Comparison of ENCODE assay signal across 17 cellular contexts in genomic region chr22:27195104-27195503, GRCh38.
DNase-seq lines count a peak whose midpoint lies in the region; ATAC-seq and TF ChIP-seq lines count a peak whose summit lies in the region.
"Had no signal": no experiment of that assay in that cellular context is flagged by ENCODE, and none has a peak within 500 bp of the region (broad histone marks: within the 10 kb centered on the region; RNA-seq: fewer than 3 reads in every experiment).

No MANE protein-coding gene starts in this region.

- ATAC-seq in GM19452 (IDR thresholded peaks at IDR 0.05; ENCODE audit: unreplicated experiment) (no peak), GM19467 (IDR thresholded peaks at IDR 0.05; ENCODE audit: unreplicated experiment) (no peak)
- ATAC-seq: activated CD4-positive, alpha-beta T cell treated with anti-CD3 and anti-CD28 coated beads for 36 hours; left lobe of liver; right lobe of liver; stimulated activated memory B cell treated with anti-CD40 and anti-IgM and Interleukin-4, amounts not matched to agents 10 μg/mL and 1 μg/mL and 100 μg/mL, for 72 hours had no signal

- H3K27ac ChIP-seq in fibroblast of lung (ENCODE audit: insufficient read depth, low read length): no peak overlapping the region
- H3K27ac ChIP-seq: right lobe of liver had no signal

- no peaks in the 10 kb centered on the region for H3K36me3 Mint-ChIP-seq in neural crest cell (ENCODE audit: low read depth)
- H3K36me3 Mint-ChIP-seq: natural killer cell treated with Interleukin-12 subunit alpha and Interleukin-12 subunit beta and Interleukin-15 and Interleukin-18, amount 100 ng/mL, for 72 hours; stimulated activated memory B cell treated with anti-CD40 and anti-IgM and Interleukin-4, amounts not matched to agents 10 μg/mL and 1 μg/mL and 100 μg/mL, for 72 hours had no signal

- H3K4me2 ChIP-seq in fibroblast of lung (ENCODE audit: extremely low read depth, insufficient read depth, low read length): peak overlapping the region; percentile 7

- H3K4me3 ChIP-seq in fibroblast of lung (replicated peaks in 1 of 4; ENCODE audit: control extremely low read depth in 1 of 4, insufficient read depth in 1 of 4, low read depth in 3 of 4, low read length in 4 of 4): no peak overlapping the region
- H3K4me3 ChIP-seq: right lobe of liver had no signal

- peaks cover 12% of the 10 kb centered on the region for H3K27me3 ChIP-seq in fibroblast of lung (ENCODE audit: control insufficient read depth, insufficient read depth, low read length)
- H3K27me3 ChIP-seq: right lobe of liver had no signal

- no peak overlapping the region for H2AFZ ChIP-seq in fibroblast of lung (ENCODE audit: low read length)

- no peak overlapping the region for H3K9ac ChIP-seq in fibroblast of lung (ENCODE audit: insufficient read depth, low read length)

- no peaks in the 10 kb centered on the region for H3K79me2 ChIP-seq in fibroblast of lung (ENCODE audit: control insufficient read depth, insufficient read depth, low read length)

- H3K27me3 Mint-ChIP-seq in neural crest cell (ENCODE audit: low read depth): no peaks in the 10 kb centered on the region

- no peaks in the 10 kb centered on the region for H3K4me1 Mint-ChIP-seq in neural crest cell
- H3K4me1 Mint-ChIP-seq: activated CD4-positive, alpha-beta T cell treated with anti-CD3 and anti-CD28 coated beads for 36 hours; stimulated activated memory B cell treated with anti-CD40 and anti-IgM and Interleukin-4, amounts not matched to agents 10 μg/mL and 1 μg/mL and 100 μg/mL, for 72 hours had no signal

- no peaks in the 10 kb centered on the region for H3K36me3 ChIP-seq in fibroblast of lung (ENCODE audit: control insufficient read depth, insufficient read depth, low read length)
- H3K36me3 ChIP-seq: right lobe of liver had no signal

- no peaks in the 10 kb centered on the region for H3K9me3 ChIP-seq in fibroblast of lung (ENCODE audit: control insufficient read depth, insufficient read depth, low read depth, low read length)

- no peaks in the 10 kb centered on the region for H3K4me1 ChIP-seq in fibroblast of lung (ENCODE audit: control insufficient read depth, extremely low read depth, insufficient read depth, low read length)
- H3K4me1 ChIP-seq: right lobe of liver had no signal

- peaks cover 5% of the 10 kb centered on the region for H3K9me3 Mint-ChIP-seq in neural crest cell
- H3K9me3 Mint-ChIP-seq: natural killer cell treated with Interleukin-12 subunit alpha and Interleukin-12 subunit beta and Interleukin-15 and Interleukin-18, amount 100 ng/mL, for 72 hours; T-helper 2 cell treated with Interferon-gamma antibody and Interleukin-4, amounts not matched to agents 5 μg/mL and 100 μg/mL, for 36 hours had no signal

- peak overlapping the region; percentile 43 for H3K27ac Mint-ChIP-seq in neural crest cell (ENCODE audit: unreplicated experiment)
- H3K27ac Mint-ChIP-seq: activated CD4-positive, alpha-beta T cell treated with anti-CD3 and anti-CD28 coated beads for 36 hours; natural killer cell treated with Interleukin-12 subunit alpha and Interleukin-12 subunit beta and Interleukin-15 and Interleukin-18, amount 100 ng/mL, for 72 hours; stimulated activated memory B cell treated with anti-CD40 and anti-IgM and Interleukin-4, amounts not matched to agents 10 μg/mL and 1 μg/mL and 100 μg/mL, for 72 hours; T-helper 2 cell treated with Interferon-gamma antibody and Interleukin-4, amounts not matched to agents 5 μg/mL and 100 μg/mL, for 36 hours had no signal

- no peak for TF ChIP-seq CTCF in fibroblast of lung (conservative IDR thresholded peaks at IDR 0.05 in 1 of 2, IDR thresholded peaks at IDR 0.05 in 1 of 2; ENCODE audit: low read depth in 1 of 2, low read length in 2 of 2)
- TF ChIP-seq CTCF in neural crest cell (conservative IDR thresholded peaks at IDR 0.05): no peak

- no peaks in the 10 kb centered on the region for H4K20me1 ChIP-seq in fibroblast of lung (ENCODE audit: control insufficient read depth, extremely low read depth, insufficient read depth, low read length)

- H3K4me3 Mint-ChIP-seq in neural crest cell: no peak overlapping the region
- H3K4me3 Mint-ChIP-seq: activated CD4-positive, alpha-beta T cell treated with anti-CD3 and anti-CD28 coated beads for 36 hours; natural killer cell treated with Interleukin-12 subunit alpha and Interleukin-12 subunit beta and Interleukin-15 and Interleukin-18, amount 100 ng/mL, for 72 hours; stimulated activated memory B cell treated with anti-CD40 and anti-IgM and Interleukin-4, amounts not matched to agents 10 μg/mL and 1 μg/mL and 100 μg/mL, for 72 hours; T-helper 2 cell treated with Interferon-gamma antibody and Interleukin-4, amounts not matched to agents 5 μg/mL and 100 μg/mL, for 36 hours had no signal

- peak; percentile 40 for DNase-seq in AG08396 (ENCODE audit: low spot score)
- DNase-seq in NCI-H1105 (lab: John Stamatoyannopoulos, UW): peak; percentile 72
- no peak for DNase-seq in fibroblast of lung (ENCODE audit: low read depth in 2 of 2)
- no peak for DNase-seq in neural crest cell (ENCODE audit: low read depth, low spot score)
- DNase-seq in HT-29 (ENCODE audit: low spot score): no peak
- no peak for DNase-seq in inferior parietal cortex (ENCODE audit: extremely low spot score)
- DNase-seq: ACHN; activated CD4-positive, alpha-beta T cell treated with anti-CD3 and anti-CD28 coated beads for 36 hours; cerebellar nuclear complex; NCI-H524 treated with DMSO at 0.1 percent for 48 hours; right lobe of liver had no signal

Comparison
In these comparisons a context has a peak if more than half of its experiments do, and no peak if none do; other contexts are left out.
1. DNase-seq: peak in AG08396 (single experiment) and NCI-H1105 (single experiment); none in fibroblast of lung (0 of 2), neural crest cell (single experiment), HT-29 (single experiment) and inferior parietal cortex (single experiment).